ENCODE assay signal across 23 cellular contexts in the genomic region with DNA sequence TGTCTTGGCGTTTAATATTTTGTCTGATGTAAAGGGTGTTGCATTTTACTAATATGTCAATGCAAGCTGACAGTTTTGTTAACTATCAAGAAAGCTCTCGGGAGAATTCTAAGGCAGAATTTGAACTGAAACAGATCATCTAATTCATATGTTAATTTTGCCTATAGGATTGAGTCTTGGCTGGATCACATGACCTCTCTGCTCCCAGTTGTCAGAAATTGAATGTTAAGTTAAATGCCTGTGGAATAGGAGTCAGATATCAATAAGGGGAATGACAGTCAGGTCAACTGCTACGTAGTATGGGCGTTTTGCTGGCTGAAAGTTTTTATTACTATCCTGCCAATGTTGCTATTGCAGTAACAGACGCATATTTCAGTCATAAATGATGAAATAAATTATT.
"Had no signal": no experiment of that assay in that cellular context is flagged by ENCODE, and none has a peak within 500 bp of the region (broad histone marks: within the 10 kb centered on the region; RNA-seq: fewer than 3 reads in every experiment).

No MANE protein-coding gene starts in this region.

- H3K27ac ChIP-seq: esophagus muscularis mucosa, gastroesophageal sphincter, upper lobe of right lung, VCaP had no signal

- H3K36me3 ChIP-seq: esophagus muscularis mucosa, gastroesophageal sphincter, upper lobe of right lung had no signal

- H3K4me1 Mint-ChIP-seq: activated CD4-positive, alpha-beta T cell treated with anti-CD3 and anti-CD28 coated beads, Interleukin-2, amount 10 ng/mL, durations not matched to agents 7 days and 5 days; activated CD8-positive, alpha-beta memory T cell treated with anti-CD3 and anti-CD28 coated beads, Interleukin-2, amount 10 ng/mL, durations not matched to agents 7 days and 5 days; activated naive CD8-positive, alpha-beta T cell treated with anti-CD3 and anti-CD28 coated beads, Interleukin-2, amount 50 U/mL, for 24 hours; naive B cell had no signal

- ATAC-seq: activated CD8-positive, alpha-beta memory T cell treated with anti-CD3 and anti-CD28 coated beads, Interleukin-2, amount 10 ng/mL, durations not matched to agents 7 days and 5 days; activated CD8-positive, alpha-beta T cell treated with anti-CD3 and anti-CD28 coated beads for 36 hours; activated naive CD8-positive, alpha-beta T cell treated with anti-CD3 and anti-CD28 coated beads, Interleukin-2, amount 50 U/mL, for 24 hours; gastroesophageal sphincter; left colon; SK-N-SH treated with all-trans-retinoic acid at 6 μM for 48 hours; upper lobe of right lung had no signal

- H3K4me3 ChIP-seq: esophagus muscularis mucosa, gastroesophageal sphincter, upper lobe of right lung had no signal

- H3K4me1 ChIP-seq: esophagus muscularis mucosa, gastroesophageal sphincter, upper lobe of right lung had no signal

- H3K36me3 Mint-ChIP-seq: activated CD8-positive, alpha-beta memory T cell treated with anti-CD3 and anti-CD28 coated beads, Interleukin-2, amount 10 ng/mL, durations not matched to agents 7 days and 5 days; naive B cell had no signal

- H3K4me3 Mint-ChIP-seq: activated CD4-positive, alpha-beta T cell treated with anti-CD3 and anti-CD28 coated beads, Interleukin-2, amount 10 ng/mL, durations not matched to agents 7 days and 5 days; activated CD8-positive, alpha-beta memory T cell treated with anti-CD3 and anti-CD28 coated beads, Interleukin-2, amount 10 ng/mL, durations not matched to agents 7 days and 5 days; activated CD8-positive, alpha-beta T cell treated with anti-CD3 and anti-CD28 coated beads for 36 hours; activated naive CD8-positive, alpha-beta T cell treated with anti-CD3 and anti-CD28 coated beads, Interleukin-2, amount 50 U/mL, for 24 hours; activated T-helper 1 cell treated with anti-CD3 and anti-CD28 coated beads, Interleukin-12 subunit alpha, Interleukin-12 subunit beta, Interleukin-2, Interleukin-4 antibody, amounts not matched to agents 30 ng/mL and 10 ng/mL and 1 ng/mL, durations not matched to agents 14 hours and 24 hours and 36 hours; brain; naive B cell had no signal

- H3K9me3 Mint-ChIP-seq: activated CD4-positive, alpha-beta T cell treated with anti-CD3 and anti-CD28 coated beads, Interleukin-2, amount 10 ng/mL, durations not matched to agents 7 days and 5 days; activated CD8-positive, alpha-beta T cell treated with anti-CD3 and anti-CD28 coated beads for 36 hours; activated naive CD8-positive, alpha-beta T cell treated with anti-CD3 and anti-CD28 coated beads, Interleukin-2, amount 50 U/mL, for 24 hours; activated T-helper 1 cell treated with anti-CD3 and anti-CD28 coated beads, Interleukin-12 subunit alpha, Interleukin-12 subunit beta, Interleukin-2, Interleukin-4 antibody, amounts not matched to agents 30 ng/mL and 10 ng/mL and 1 ng/mL, durations not matched to agents 14 hours and 24 hours and 36 hours had no signal

- H3K27me3 Mint-ChIP-seq: activated CD8-positive, alpha-beta memory T cell treated with anti-CD3 and anti-CD28 coated beads, Interleukin-2, amount 10 ng/mL, durations not matched to agents 7 days and 5 days had no signal

- DNase-seq: activated CD4-positive, alpha-beta T cell treated with anti-CD3 and anti-CD28 coated beads, Interleukin-2, amount 10 ng/mL, durations not matched to agents 7 days and 5 days; activated CD4-positive, CD25-positive, alpha-beta regulatory T cell treated with anti-CD3 and anti-CD28 coated beads, Interleukin-2, amount 50 U/mL, for 72 hours; activated CD8-positive, alpha-beta memory T cell treated with anti-CD3 and anti-CD28 coated beads, Interleukin-2, amount 10 ng/mL, durations not matched to agents 7 days and 5 days; activated CD8-positive, alpha-beta T cell treated with anti-CD3 and anti-CD28 coated beads for 36 hours; activated gamma-delta T cell; activated naive CD4-positive, alpha-beta T cell treated with anti-CD3 and anti-CD28 coated beads, Interleukin-2, amount 50 U/mL, for 16 hours; activated naive CD8-positive, alpha-beta T cell treated with anti-CD3 and anti-CD28 coated beads, Interleukin-2, amount 50 U/mL, for 24 hours; caudate nucleus; effector memory CD4-positive, alpha-beta T cell; head of caudate nucleus; hypothalamus; islet precursor cell; left colon; naive B cell; stimulated activated CD4-positive, alpha-beta T cell treated with anti-CD3 and anti-CD28 coated beads, Interleukin-4, amount 100 ng/mL, for 1 hour; stimulated activated naive CD4-positive, alpha-beta T cell treated with Interleukin-2 at 50 U/mL for 16 hours; upper lobe of right lung had no signal

- H3K27me3 ChIP-seq: esophagus muscularis mucosa, gastroesophageal sphincter had no signal

- H3K27ac Mint-ChIP-seq: activated CD4-positive, alpha-beta T cell treated with anti-CD3 and anti-CD28 coated beads, Interleukin-2, amount 10 ng/mL, durations not matched to agents 7 days and 5 days; activated CD8-positive, alpha-beta memory T cell treated with anti-CD3 and anti-CD28 coated beads, Interleukin-2, amount 10 ng/mL, durations not matched to agents 7 days and 5 days; activated CD8-positive, alpha-beta T cell treated with anti-CD3 and anti-CD28 coated beads for 36 hours; activated naive CD8-positive, alpha-beta T cell treated with anti-CD3 and anti-CD28 coated beads, Interleukin-2, amount 50 U/mL, for 24 hours; activated T-helper 1 cell treated with anti-CD3 and anti-CD28 coated beads, Interleukin-12 subunit alpha, Interleukin-12 subunit beta, Interleukin-2, Interleukin-4 antibody, amounts not matched to agents 30 ng/mL and 10 ng/mL and 1 ng/mL, durations not matched to agents 14 hours and 24 hours and 36 hours; naive B cell had no signal

- H3K9me3 ChIP-seq: esophagus muscularis mucosa, gastroesophageal sphincter, upper lobe of right lung had no signal
